In the genomic region with DNA sequence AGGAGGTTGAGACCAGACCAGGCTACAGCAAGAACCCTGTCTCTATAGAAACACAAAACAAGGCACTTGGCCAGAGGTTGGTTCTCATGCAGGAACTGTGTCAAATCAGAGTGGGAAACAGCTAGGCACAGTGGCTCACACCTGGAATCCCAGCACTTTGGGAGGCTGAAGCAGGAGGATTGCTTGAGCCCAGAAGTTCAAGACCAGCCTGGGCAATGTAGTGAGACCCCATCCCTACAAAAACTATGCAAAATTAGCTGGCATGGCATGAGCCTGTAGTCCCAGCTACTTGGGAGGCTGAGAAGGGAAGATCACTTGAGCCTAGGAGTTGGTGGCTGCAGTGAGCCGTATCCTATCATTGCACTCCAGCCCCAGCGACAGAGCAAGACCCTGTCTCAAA, we compare ENCODE assay signal across 20 cellular contexts. TPM values are rescaled to one million over a fixed set of nuclear protein-coding genes. Genes with fewer than 3 reads are reported as not detected.
DNase-seq lines count a peak whose midpoint lies in the region; ATAC-seq, FAIRE-seq and TF ChIP-seq lines count a peak whose summit lies in the region.
"Had no signal": no experiment of that assay in that cellular context is flagged by ENCODE, and none has a peak within 500 bp of the region (broad histone marks: within the 10 kb centered on the region; RNA-seq: fewer than 3 reads in every experiment).

No MANE protein-coding gene starts in this region.

- no peaks in the 10 kb centered on the region for H3K4me1 ChIP-seq in astrocyte (ENCODE audit: insufficient read depth, low read length)
- peaks cover 20 to 72% (median 24%) of the 10 kb centered on the region in 3 donors for H3K4me1 ChIP-seq in esophagus squamous epithelium
- no peaks in the 10 kb centered on the region for H3K4me1 ChIP-seq in prostate gland (replicated peaks)

- H3K9me3 Mint-ChIP-seq in activated CD8-positive, alpha-beta T cell treated with anti-CD3 and anti-CD28 coated beads for 36 hours, result no peaks in the 10 kb centered on the region
- H3K9me3 Mint-ChIP-seq in activated CD8-positive, alpha-beta T cell treated with anti-CD3 and anti-CD28 coated beads, Interleukin-2, amount 10 ng/mL, durations not matched to agents 7 days and 5 days (ENCODE audit: insufficient read depth), result no peaks in the 10 kb centered on the region
- no peaks in the 10 kb centered on the region for H3K9me3 Mint-ChIP-seq in Calu3 (ENCODE audit: low read depth, unreplicated experiment)
- no peaks in the 10 kb centered on the region for H3K9me3 Mint-ChIP-seq in astrocyte (ENCODE audit: unreplicated experiment)
- H3K9me3 Mint-ChIP-seq in nephron progenitor cell, result no peaks in the 10 kb centered on the region
- no peaks in the 10 kb centered on the region for H3K9me3 Mint-ChIP-seq in HFFc6
- H3K9me3 Mint-ChIP-seq: CD14-positive monocyte had no signal

- POLR2A ChIA-PET in activated CD8-positive, alpha-beta T cell treated with anti-CD3 and anti-CD28 coated beads for 36 hours (lab: Charles Lee), result interaction anchor here (2.4 kb wide), 1 partner anchor 8 kb away, joined by 7 read pairs; a partner anchor contains a TSS
- POLR2A ChIA-PET in activated CD8-positive, alpha-beta T cell treated with anti-CD3 and anti-CD28 coated beads, Interleukin-2, amount 10 ng/mL, durations not matched to agents 7 days and 5 days (lab: Charles Lee), result no interaction called here

- H3K36me3 Mint-ChIP-seq in activated CD8-positive, alpha-beta T cell treated with anti-CD3 and anti-CD28 coated beads for 36 hours (ENCODE audit: low read depth), result peaks cover 3% of the 10 kb centered on the region
- H3K36me3 Mint-ChIP-seq in activated CD8-positive, alpha-beta T cell treated with anti-CD3 and anti-CD28 coated beads, Interleukin-2, amount 10 ng/mL, durations not matched to agents 7 days and 5 days (ENCODE audit: low read depth), result peaks cover 10% of the 10 kb centered on the region
- peaks cover 42% of the 10 kb centered on the region for H3K36me3 Mint-ChIP-seq in Calu3 (ENCODE audit: insufficient read depth, unreplicated experiment)
- H3K36me3 Mint-ChIP-seq in astrocyte (ENCODE audit: low read depth, unreplicated experiment), result peaks cover 4% of the 10 kb centered on the region
- peaks cover 12% of the 10 kb centered on the region for H3K36me3 Mint-ChIP-seq in nephron progenitor cell (ENCODE audit: low read depth)
- H3K36me3 Mint-ChIP-seq in HFFc6 (ENCODE audit: low read depth), result no peaks in the 10 kb centered on the region

- FAIRE-seq in astrocyte (lab: Jason Lieb, UNC), result no peak
- FAIRE-seq: GM12891, H54, keratinocyte had no signal

- H3K4me1 Mint-ChIP-seq in activated CD8-positive, alpha-beta T cell treated with anti-CD3 and anti-CD28 coated beads for 36 hours (ENCODE audit: low read depth), result peaks cover 22% of the 10 kb centered on the region
- H3K4me1 Mint-ChIP-seq in activated CD8-positive, alpha-beta T cell treated with anti-CD3 and anti-CD28 coated beads, Interleukin-2, amount 10 ng/mL, durations not matched to agents 7 days and 5 days (ENCODE audit: low read depth), result peaks cover 22% of the 10 kb centered on the region
- peaks cover 8% of the 10 kb centered on the region for H3K4me1 Mint-ChIP-seq in Calu3 (ENCODE audit: low read depth, unreplicated experiment)
- H3K4me1 Mint-ChIP-seq in astrocyte (ENCODE audit: low read depth, unreplicated experiment), result peaks cover 4% of the 10 kb centered on the region
- peaks cover 18% of the 10 kb centered on the region for H3K4me1 Mint-ChIP-seq in nephron progenitor cell
- H3K4me1 Mint-ChIP-seq in HFFc6 (ENCODE audit: low read depth), result peaks cover 7% of the 10 kb centered on the region; the same call in 1 of the 2 replicates

- TSS peak; percentile 9 for BruUV-seq in Calu3 (replicated peaks; lab: Mats Ljungman, UMichigan)

- H3K4me3 ChIP-seq in astrocyte (ENCODE audit: insufficient read depth, low read depth, low read length), result no peak overlapping the region
- H3K4me3 ChIP-seq in esophagus squamous epithelium, result no peak overlapping the region
- no peak overlapping the region for H3K4me3 ChIP-seq in prostate gland

- peaks cover 4% of the 10 kb centered on the region for H4K20me1 ChIP-seq in astrocyte (ENCODE audit: insufficient read depth, low read length)

- ATAC-seq in activated CD8-positive, alpha-beta T cell treated with anti-CD3 and anti-CD28 coated beads for 36 hours, result no peak
- no peak for ATAC-seq in activated CD8-positive, alpha-beta T cell treated with anti-CD3 and anti-CD28 coated beads, Interleukin-2, amount 10 ng/mL, durations not matched to agents 7 days and 5 days

- intact Hi-C loops in activated CD8-positive, alpha-beta T cell treated with anti-CD3 and anti-CD28 coated beads for 36 hours (cut with micrococcal nuclease), result no loop called here
- intact Hi-C loops in Calu3 (cut with micrococcal nuclease; ENCODE audit: unreplicated experiment) (no loop called here), esophagus squamous epithelium (cut with DNase I) (no loop called here), prostate gland (cut with DNase I) (loop anchor here (10.0 kb wide), 1 partner anchor 202 kb away; a partner anchor contains a TSS)

- CTCF ChIA-PET in activated CD8-positive, alpha-beta T cell treated with anti-CD3 and anti-CD28 coated beads for 36 hours (lab: Charles Lee), result interaction anchor here (0.9 to 1.5 kb wide), 4 partner anchors 47 to 112 kb away, joined by 3 to 6 read pairs (median 3); no protein-coding TSS in a partner anchor
- CTCF ChIA-PET in activated CD8-positive, alpha-beta T cell treated with anti-CD3 and anti-CD28 coated beads, Interleukin-2, amount 10 ng/mL, durations not matched to agents 7 days and 5 days (lab: Charles Lee), result interaction anchor here (1.2 to 2.5 kb wide), 3 partner anchors 8 to 59 kb away, joined by 3 to 6 read pairs (median 6); a partner anchor contains a TSS
- CTCF ChIA-PET in Calu3 (lab: Charles Lee), result interaction anchor here (0.7 kb wide), 1 partner anchor 67 kb away, joined by 3 read pairs; no protein-coding TSS in a partner anchor

- H3K27me3 Mint-ChIP-seq in activated CD8-positive, alpha-beta T cell treated with anti-CD3 and anti-CD28 coated beads for 36 hours, result no peaks in the 10 kb centered on the region
- H3K27me3 Mint-ChIP-seq in activated CD8-positive, alpha-beta T cell treated with anti-CD3 and anti-CD28 coated beads, Interleukin-2, amount 10 ng/mL, durations not matched to agents 7 days and 5 days (ENCODE audit: low read depth), result no peaks in the 10 kb centered on the region
- no peaks in the 10 kb centered on the region for H3K27me3 Mint-ChIP-seq in Calu3 (ENCODE audit: unreplicated experiment)
- no peaks in the 10 kb centered on the region for H3K27me3 Mint-ChIP-seq in astrocyte (ENCODE audit: low read depth, unreplicated experiment)
- H3K27me3 Mint-ChIP-seq in nephron progenitor cell (ENCODE audit: low read depth, poor library complexity), result peaks cover 14% of the 10 kb centered on the region
- H3K27me3 Mint-ChIP-seq in HFFc6 (ENCODE audit: insufficient read depth), result no peaks in the 10 kb centered on the region; the same call in none of the 2 replicates

- H3K9me3 ChIP-seq in astrocyte (ENCODE audit: insufficient read depth, low read depth, low read length) (no peaks in the 10 kb centered on the region), esophagus squamous epithelium (no peaks in the 10 kb centered on the region), prostate gland (no peaks in the 10 kb centered on the region)
- H3K9me3 ChIP-seq: adrenal gland, suprapubic skin had no signal

- no peak overlapping the region for H2AFZ ChIP-seq in astrocyte (ENCODE audit: low read depth, low read length)

- no peak overlapping the region for H3K9ac ChIP-seq in astrocyte (ENCODE audit: low read length)

- H3K27me3 ChIP-seq in astrocyte (ENCODE audit: insufficient read depth, low read length) (no peaks in the 10 kb centered on the region), esophagus squamous epithelium (no peaks in the 10 kb centered on the region), prostate gland (replicated peaks; ENCODE audit: insufficient read depth) (no peaks in the 10 kb centered on the region)
- H3K27me3 ChIP-seq: adrenal gland, suprapubic skin had no signal

- no peak for TF ChIP-seq POLR2A in esophagus squamous epithelium (IDR thresholded peaks at IDR 0.05)
- no peak for TF ChIP-seq POLR2A in prostate gland (IDR thresholded peaks at IDR 0.05)

- WGBS in esophagus squamous epithelium, 2 donors, result no CpG with 5 or more reads among the region's 2 CpGs
- WGBS in prostate gland, result 82% methylated on average over 2 of the region's 2 CpGs

- H3K4me2 ChIP-seq in astrocyte (ENCODE audit: low read length), result no peak overlapping the region

- H3K27ac ChIP-seq in astrocyte (ENCODE audit: low read depth, low read length) (no peak overlapping the region), esophagus squamous epithelium (no peak overlapping the region), prostate gland (no peak overlapping the region)
- H3K27ac ChIP-seq: suprapubic skin had no signal

- peaks cover 5% of the 10 kb centered on the region for H3K79me2 ChIP-seq in astrocyte (ENCODE audit: insufficient read depth, low read length)

- peak overlapping the region; percentile 29 for H3K4me3 Mint-ChIP-seq in activated CD8-positive, alpha-beta T cell treated with anti-CD3 and anti-CD28 coated beads for 36 hours
- H3K4me3 Mint-ChIP-seq in activated CD8-positive, alpha-beta T cell treated with anti-CD3 and anti-CD28 coated beads, Interleukin-2, amount 10 ng/mL, durations not matched to agents 7 days and 5 days, result no peak overlapping the region
- no peak overlapping the region for H3K4me3 Mint-ChIP-seq in Calu3 (ENCODE audit: low read depth, unreplicated experiment)
- peak overlapping the region; percentile 50 for H3K4me3 Mint-ChIP-seq in astrocyte (ENCODE audit: unreplicated experiment)
- H3K4me3 Mint-ChIP-seq in nephron progenitor cell, result peak overlapping the region; percentile 59
- H3K4me3 Mint-ChIP-seq in HFFc6, result no peak overlapping the region

- no peak for DNase-seq in activated CD8-positive, alpha-beta T cell treated with anti-CD3 and anti-CD28 coated beads for 36 hours
- no peak for DNase-seq in activated CD8-positive, alpha-beta T cell treated with anti-CD3 and anti-CD28 coated beads, Interleukin-2, amount 10 ng/mL, durations not matched to agents 7 days and 5 days
- no peak for DNase-seq in Calu3
- no peak for DNase-seq in astrocyte (ENCODE audit: low read depth)
- DNase-seq in nephron progenitor cell, result no peak
- no peak for DNase-seq in esophagus squamous epithelium (lab: John Stamatoyannopoulos, UW)
- no peak for DNase-seq in prostate gland (ENCODE audit: low spot score)
- no peak for DNase-seq in HFFc6
- DNase-seq: adrenal gland, dermis blood vessel endothelial cell, DMS53, NCI-H1436, NCI-H774 had no signal

- H3K36me3 ChIP-seq in astrocyte (ENCODE audit: insufficient read depth, low read length) (no peaks in the 10 kb centered on the region), esophagus squamous epithelium (peaks cover 0 to 39% (median 0%) of the 10 kb centered on the region in 3 donors), prostate gland (peaks cover 0 to 3% of the 10 kb centered on the region in 2 donors)

- no peak overlapping the region for H3K27ac Mint-ChIP-seq in activated CD8-positive, alpha-beta T cell treated with anti-CD3 and anti-CD28 coated beads for 36 hours
- H3K27ac Mint-ChIP-seq in activated CD8-positive, alpha-beta T cell treated with anti-CD3 and anti-CD28 coated beads, Interleukin-2, amount 10 ng/mL, durations not matched to agents 7 days and 5 days, result no peak overlapping the region
- H3K27ac Mint-ChIP-seq in Calu3 (ENCODE audit: unreplicated experiment) (no peak overlapping the region), astrocyte (ENCODE audit: unreplicated experiment) (no peak overlapping the region), nephron progenitor cell (no peak overlapping the region), HFFc6 (no peak overlapping the region)

- TF ChIP-seq CTCF in activated CD8-positive, alpha-beta T cell treated with anti-CD3 and anti-CD28 coated beads for 36 hours (IDR thresholded peaks at IDR 0.05), result no peak
- TF ChIP-seq CTCF in Calu3 (IDR thresholded peaks at IDR 0.05; ENCODE audit: unreplicated experiment) (no peak), astrocyte (IDR thresholded peaks at IDR 0.05; ENCODE audit: insufficient read depth, low read depth, low read length) (no peak), nephron progenitor cell (IDR thresholded peaks at IDR 0.05) (no peak), esophagus squamous epithelium (IDR thresholded peaks at IDR 0.05) (no peak), prostate gland (IDR thresholded peaks at IDR 0.05) (no peak), HFFc6 (IDR thresholded peaks at IDR 0.05) (no peak)

RNA-seq across cellular contexts. Expression of a gene that starts 1.7 kb away (rescaled TPM):
- total RNA-seq in activated CD8-positive, alpha-beta T cell treated with anti-CD3 and anti-CD28 coated beads for 36 hours, result 10 to 100 TPM; 32.4 to 38.1 TPM
- total RNA-seq in activated CD8-positive, alpha-beta T cell treated with anti-CD3 and anti-CD28 coated beads, Interleukin-2, amount 10 ng/mL, durations not matched to agents 7 days and 5 days, result 10 to 100 TPM; 19.6 to 24.9 TPM
- total RNA-seq in Calu3 (2022), result 35.5 TPM in 2 replicates
- total RNA-seq in astrocyte, result 10.7 and 11.1 TPM in 2 replicates
- total RNA-seq in esophagus squamous epithelium, result 10 to 100 TPM in 2 of 4 donors, 1 to 10 TPM in 2; 5.9 to 17.2 (median 10.6) TPM
- total RNA-seq in prostate gland, result 10 to 100 TPM; 32.6 to 96.7 TPM
- 10 to 100 TPM; 15.0 to 22.6 (median 16.5) TPM for total RNA-seq in HFFc6 (2021; fragmentation: NEBNext Ultra II Directional; extraction: Animal tissue kit (Norgen Biotek cat#: 25700))

RNA-seq across cellular contexts. Expression of a gene that starts 7.7 kb away (rescaled TPM):
- 10 to 100 TPM; 16.4 to 17.8 TPM for total RNA-seq in activated CD8-positive, alpha-beta T cell treated with anti-CD3 and anti-CD28 coated beads for 36 hours
- 10 to 100 TPM; 17.2 to 20.1 TPM for total RNA-seq in activated CD8-positive, alpha-beta T cell treated with anti-CD3 and anti-CD28 coated beads, Interleukin-2, amount 10 ng/mL, durations not matched to agents 7 days and 5 days
- total RNA-seq in Calu3 (2022), result 16.6 and 23.4 TPM in 2 replicates
- total RNA-seq in astrocyte, result 12.7 and 13.5 TPM in 2 replicates
- total RNA-seq in esophagus squamous epithelium, result 10 to 100 TPM; 14.7 to 22.6 (median 19.7) TPM
- 10 to 100 TPM; 12.3 to 24.0 TPM for total RNA-seq in prostate gland
- 10 to 100 TPM; 11.0 to 16.7 (median 13.3) TPM for total RNA-seq in HFFc6 (2021; fragmentation: NEBNext Ultra II Directional; extraction: Animal tissue kit (Norgen Biotek cat#: 25700))

RNA-seq across cellular contexts. Expression of a gene that starts 18.0 kb away (rescaled TPM):
- under 1 TPM in 1 of 2 experiments, not detected in 1; 0.29 TPM for total RNA-seq in activated CD8-positive, alpha-beta T cell treated with anti-CD3 and anti-CD28 coated beads for 36 hours
- total RNA-seq in activated CD8-positive, alpha-beta T cell treated with anti-CD3 and anti-CD28 coated beads, Interleukin-2, amount 10 ng/mL, durations not matched to agents 7 days and 5 days, result under 1 TPM in 1 of 2 experiments, not detected in 1; 0.37 TPM
- total RNA-seq in Calu3 (2022), result not detected in 2 replicates
- total RNA-seq in astrocyte, result not detected in 2 replicates
- total RNA-seq in esophagus squamous epithelium, result not detected
- 10 to 100 TPM; 26.0 to 45.2 TPM for total RNA-seq in prostate gland
- total RNA-seq in HFFc6 (2021; fragmentation: NEBNext Ultra II Directional; extraction: Animal tissue kit (Norgen Biotek cat#: 25700)), result not detected
- total RNA-seq: dermis blood vessel endothelial cell, fibroblast of villous mesenchyme, SK-MEL-5 had no signal

RNA-seq across cellular contexts. Expression of a gene that starts 31.5 kb away (rescaled TPM):
- total RNA-seq in activated CD8-positive, alpha-beta T cell treated with anti-CD3 and anti-CD28 coated beads for 36 hours, result 1 to 10 TPM; 1.3 to 1.4 TPM
- 1 to 10 TPM; 1.5 to 2.1 TPM for total RNA-seq in activated CD8-positive, alpha-beta T cell treated with anti-CD3 and anti-CD28 coated beads, Interleukin-2, amount 10 ng/mL, durations not matched to agents 7 days and 5 days
- 3.2 and 6.1 TPM in 2 replicates for total RNA-seq in Calu3 (2022)
- 1.4 and 1.5 TPM in 2 replicates for total RNA-seq in astrocyte
- total RNA-seq in esophagus squamous epithelium, result under 1 TPM in 1 of 4 donors, not detected in 3; 0.95 TPM
- 1 to 10 TPM in 1 of 2 donors, not detected in 1; 5.7 TPM for total RNA-seq in prostate gland
- total RNA-seq in HFFc6 (2021; fragmentation: NEBNext Ultra II Directional; extraction: Animal tissue kit (Norgen Biotek cat#: 25700)), result under 1 TPM in 3 of 6 experiments, not detected in 3; 0.10 to 0.52 (median 0.31) TPM

Comparison
In these comparisons a context has a peak if more than half of its experiments do, and no peak if none do; other contexts are left out.
1. H3K4me3 Mint-ChIP-seq: peak in activated CD8-positive, alpha-beta T cell treated with anti-CD3 and anti-CD28 coated beads for 36 hours (single experiment), astrocyte (single experiment) and nephron progenitor cell (single experiment); none in activated CD8-positive, alpha-beta T cell treated with anti-CD3 and anti-CD28 coated beads, Interleukin-2, amount 10 ng/mL, durations not matched to agents 7 days and 5 days (single experiment), Calu3 (single experiment) and HFFc6 (single experiment).
2. RNA of a gene that starts 18.0 kb away (total RNA-seq): 26.0 to 45.2 TPM in prostate gland; 0.37 TPM in activated CD8-positive, alpha-beta T cell treated with anti-CD3 and anti-CD28 coated beads, Interleukin-2, amount 10 ng/mL, durations not matched to agents 7 days and 5 days, 0.29 TPM in activated CD8-positive, alpha-beta T cell treated with anti-CD3 and anti-CD28 coated beads for 36 hours, not detected in astrocyte, not detected in Calu3, not detected in esophagus squamous epithelium and not detected in HFFc6; every median in the first group is over 10 times any median in the second.